Comparison of ENCODE assay signal across 12 cellular contexts in genomic region chr6:14464049-14464448, GRCh38.
A peak's percentile ranks its signal among the peaks of the same experiment; 100 is the strongest.
DNase-seq lines count a peak whose midpoint lies in the region; ATAC-seq and TF ChIP-seq lines count a peak whose summit lies in the region.
"Had no signal": no experiment of that assay in that cellular context is flagged by ENCODE, and none has a peak within 500 bp of the region (broad histone marks: within the 10 kb centered on the region; RNA-seq: fewer than 3 reads in every experiment).

No MANE protein-coding gene starts in this region.

- no peaks in the 10 kb centered on the region for H3K9me3 ChIP-seq in vagina

- no peaks in the 10 kb centered on the region for H3F3A ChIP-seq in GM23338 (replicated peaks; ENCODE audit: low read depth)

- no peak overlapping the region for H2AFZ ChIP-seq in GM23338
- H2AFZ ChIP-seq: hepatocyte had no signal

- H4K20me1 ChIP-seq in GM23338 (replicated peaks; ENCODE audit: insufficient read depth) = no peaks in the 10 kb centered on the region

- H3K27ac ChIP-seq in GM23338 (ENCODE audit: low read depth) = no peak overlapping the region
- no peak overlapping the region for H3K27ac ChIP-seq in vagina
- H3K27ac ChIP-seq: cardiac muscle cell, hepatocyte had no signal

- DNase-seq in GM23338 (ENCODE audit: low spot score) = peak; percentile 64
- DNase-seq in NCI-H226 = peak; percentile 20
- peak; percentile 7 to 15 for DNase-seq in erythroblast (lab: John Stamatoyannopoulos, UW)
- no peak for DNase-seq in sciatic nerve (ENCODE audit: low spot score)
- no peak for DNase-seq in midbrain (lab: John Stamatoyannopoulos, UW)
- DNase-seq in vagina (ENCODE audit: extremely low spot score in 2 of 2) = no peak
- no peak for DNase-seq in RKO (ENCODE audit: low spot score)
- DNase-seq: activated CD8-positive, alpha-beta T cell treated with anti-CD3 and anti-CD28 coated beads for 36 hours; activated effector memory CD4-positive, alpha-beta T cell treated with anti-CD3 and anti-CD28 coated beads, Interleukin-2, amount 50 U/mL, for 16 hours had no signal

- no peak for TF ChIP-seq POLR2A in erythroblast (IDR thresholded peaks at IDR 0.05; ENCODE audit: low read length)
- TF ChIP-seq POLR2A in vagina (IDR thresholded peaks at IDR 0.05) = no peak

- peaks cover 40% of the 10 kb centered on the region for H3K36me3 Mint-ChIP-seq in GM23338 (ENCODE audit: low read depth)

- peaks cover 16% of the 10 kb centered on the region; the same call in 1 of the 2 replicates for H3K9me2 ChIP-seq in GM23338 (ENCODE audit: insufficient read depth)

- intact Hi-C loops in sciatic nerve (cut with DNase I) = no loop called here
- intact Hi-C loops in vagina (cut with DNase I) = no loop called here

- H3K4me1 ChIP-seq in GM23338 (ENCODE audit: insufficient read depth) (0 out of 2 replicates have a peak, but pooled peaks cover 7% of the 10 kb centered on the region), vagina (no peaks in the 10 kb centered on the region)

- no peaks in the 10 kb centered on the region for H3K27me3 Mint-ChIP-seq in GM23338 (ENCODE audit: insufficient read depth, low read depth, poor library complexity)

- TF ChIP-seq CTCF in GM23338 (conservative IDR thresholded peaks at IDR 0.05; ENCODE audit: low read depth in 2 of 2) (peak; percentile 29 to 40), vagina (IDR thresholded peaks at IDR 0.05) (no peak)

- H3K27me3 ChIP-seq in GM23338 (ENCODE audit: insufficient read depth) = no peaks in the 10 kb centered on the region
- H3K27me3 ChIP-seq in vagina = no peaks in the 10 kb centered on the region
- H3K27me3 ChIP-seq: cardiac muscle cell, hepatocyte had no signal

- H3K79me2 ChIP-seq in GM23338 (replicated peaks; ENCODE audit: insufficient read depth) = no peaks in the 10 kb centered on the region
- H3K79me2 ChIP-seq: hepatocyte had no signal

- H3K4me3 ChIP-seq in GM23338 (no peak overlapping the region), vagina (no peak overlapping the region)
- H3K4me3 ChIP-seq: cardiac muscle cell, hepatocyte, lung had no signal

- no peak overlapping the region for H3K27ac Mint-ChIP-seq in GM23338
- H3K27ac Mint-ChIP-seq: activated CD8-positive, alpha-beta T cell treated with anti-CD3 and anti-CD28 coated beads for 36 hours had no signal

- H3K4me2 ChIP-seq in GM23338 = no peak overlapping the region
- H3K4me2 ChIP-seq: hepatocyte had no signal

- no peaks in the 10 kb centered on the region; the same call in 1 of the 3 replicates for H3K4me1 Mint-ChIP-seq in GM23338

- peak; percentile 54 for ATAC-seq in GM23338
- peak; percentile 17 for ATAC-seq in sciatic nerve
- ATAC-seq: activated CD8-positive, alpha-beta T cell treated with anti-CD3 and anti-CD28 coated beads for 36 hours had no signal

- no peak overlapping the region for H3K4me3 Mint-ChIP-seq in GM23338
- H3K4me3 Mint-ChIP-seq: activated CD8-positive, alpha-beta T cell treated with anti-CD3 and anti-CD28 coated beads for 36 hours had no signal

- peaks cover 9% of the 10 kb centered on the region; the same call in 1 of the 2 replicates for H3K36me3 ChIP-seq in GM23338 (ENCODE audit: insufficient read depth)
- no peaks in the 10 kb centered on the region for H3K36me3 ChIP-seq in vagina
- H3K36me3 ChIP-seq: cardiac muscle cell had no signal

- peaks cover 30% of the 10 kb centered on the region for H3K9me3 Mint-ChIP-seq in GM23338

TF ChIP-seq in GM23338, 12 proteins besides CTCF, POLR2A, EP300 and RAD21 (continues in another document):
- TF ChIP-seq EZH2phosphoT487 (IDR thresholded peaks at IDR 0.05; ENCODE audit: unreplicated experiment) (no peak), EZH2 (IDR thresholded peaks at IDR 0.05; ENCODE audit: low read depth, unreplicated experiment) (no peak), CREB1 (CRISPR knock-in tag; IDR thresholded peaks at IDR 0.05; ENCODE audit: low read depth) (no peak), ZNF462 (CRISPR knock-in tag; IDR thresholded peaks at IDR 0.05) (no peak), NANOG (IDR thresholded peaks at IDR 0.05; ENCODE audit: borderline replicate concordance) (no peak), STAT1 (IDR thresholded peaks at IDR 0.05; ENCODE audit: unreplicated experiment) (no peak), REST (IDR thresholded peaks at IDR 0.05; ENCODE audit: unreplicated experiment) (no peak), JUNB (IDR thresholded peaks at IDR 0.05; ENCODE audit: unreplicated experiment) (no peak), POLR2AphosphoS5 (IDR thresholded peaks at IDR 0.05; ENCODE audit: low read depth) (no peak), ZNF331 (CRISPR knock-in tag; IDR thresholded peaks at IDR 0.05; ENCODE audit: low read depth) (no peak)

Comparison
In these comparisons a context has a peak if more than half of its experiments do, and no peak if none do; other contexts are left out.
1. DNase-seq: peak in GM23338 (single experiment), NCI-H226 (single experiment) and erythroblast (2 of 2); none in sciatic nerve (single experiment), midbrain (single experiment), vagina (0 of 2) and RKO (single experiment).
2. CTCF ChIP-seq: peak in GM23338 (2 of 2); none in vagina (0 of 3).